In the genomic region with DNA sequence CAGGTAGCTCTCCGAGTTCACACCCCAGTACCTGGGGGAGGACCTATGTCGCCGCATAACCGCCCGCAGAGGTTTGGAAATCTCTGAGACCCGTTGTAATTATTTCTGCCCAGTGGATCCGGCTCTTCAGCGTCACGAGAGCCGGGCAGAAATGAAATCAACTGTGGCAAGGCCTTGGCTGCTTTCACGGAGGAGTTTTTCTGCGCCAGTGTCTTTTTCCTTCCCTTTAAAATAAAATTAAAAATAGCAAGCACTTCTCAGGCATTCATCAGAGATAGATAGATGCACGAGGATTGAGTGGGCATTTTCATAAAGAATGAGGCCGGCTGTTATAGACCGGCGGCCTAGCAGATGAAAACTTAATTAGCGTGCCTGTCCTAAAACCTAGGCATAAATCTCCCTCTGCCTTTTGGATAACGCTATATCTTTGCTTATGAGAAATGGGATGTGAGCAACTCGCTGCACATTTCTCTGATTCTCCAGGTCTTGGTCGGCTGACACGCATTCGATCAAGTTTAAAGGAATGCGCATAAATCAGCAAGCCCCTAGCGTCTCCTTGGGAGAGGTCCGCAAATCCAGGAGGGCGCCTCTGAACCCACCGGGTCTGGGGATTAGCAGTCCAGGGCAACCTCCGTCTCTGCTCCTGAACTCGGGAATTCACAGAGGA, we compare ENCODE assay signal across 9 cellular contexts. TPM values are rescaled to one million over a fixed set of nuclear protein-coding genes. Genes with fewer than 3 reads are reported as not detected.
DNase-seq lines count a peak whose midpoint lies in the region; ATAC-seq and TF ChIP-seq lines count a peak whose summit lies in the region.
"Had no signal": no experiment of that assay in that cellular context is flagged by ENCODE, and none has a peak within 500 bp of the region (broad histone marks: within the 10 kb centered on the region; RNA-seq: fewer than 3 reads in every experiment).

No MANE protein-coding gene starts in this region.

- no peak overlapping the region for H3K27ac Mint-ChIP-seq in natural killer cell treated with Interleukin-12 subunit alpha and Interleukin-12 subunit beta and Interleukin-15 and Interleukin-18, amount 100 ng/mL, for 72 hours
- no peak overlapping the region for H3K27ac Mint-ChIP-seq in type B pancreatic cell

- no peaks in the 10 kb centered on the region for H3K36me3 ChIP-seq in ascending aorta
- H3K36me3 ChIP-seq in PC-9 (ENCODE audit: low read depth), result no peaks in the 10 kb centered on the region

- peaks cover 5 to 7% of the 10 kb centered on the region in 2 donors for H3K4me1 ChIP-seq in ascending aorta
- H3K4me1 ChIP-seq in PC-9 (replicated peaks; ENCODE audit: insufficient read depth), result no peaks in the 10 kb centered on the region

- H3K79me2 ChIP-seq in PC-9 (ENCODE audit: low read depth), result no peaks in the 10 kb centered on the region

- DNase-seq in activated T-cell treated with anti-CD3 and anti-CD28 coated beads, Interleukin-2, amount 50 U/mL, for 1 hour, result peak; percentile 19
- DNase-seq in activated T-cell treated with anti-CD3 and anti-CD28 coated beads for 4 hours, result no peak
- DNase-seq in ascending aorta (ENCODE audit: low spot score in 2 of 2), result peak in 1 of 2 donors; percentile 40
- no peak for DNase-seq in natural killer cell treated with Interleukin-12 subunit alpha and Interleukin-12 subunit beta and Interleukin-15 and Interleukin-18, amount 100 ng/mL, for 72 hours (ENCODE audit: low spot score)
- DNase-seq in type B pancreatic cell (ENCODE audit: extremely low spot score, unreplicated experiment), result peak; percentile 51
- DNase-seq in dedifferentiated amniotic fluid mesenchymal stem cell (ENCODE audit: extremely low spot score), result no peak
- no peak for DNase-seq in PC-9
- DNase-seq in HEK293T (ENCODE audit: extremely low spot score), result no peak
- DNase-seq: NCI-H524 treated with DMSO at 0.1 percent for 48 hours had no signal

- POLR2A ChIA-PET in PC-9 (lab: Charles Lee; ENCODE audit: unreplicated experiment) (no interaction called here), HEK293T (lab: Yijun Ruan, JAX) (no interaction called here)

- intact Hi-C loops in ascending aorta (cut with DNase I) (loop anchor here (10.0 kb wide), 2 partner anchors 581 to 1221 kb away; a partner anchor contains a TSS), PC-9 (cut with micrococcal nuclease; ENCODE audit: unreplicated experiment) (loop anchor here (10.0 kb wide), 2 partner anchors 551 to 1661 kb away; a partner anchor contains a TSS)

- H3F3A ChIP-seq in PC-9 (ENCODE audit: insufficient read depth, low read depth), result peaks cover 12% of the 10 kb centered on the region; the same call in 1 of the 2 replicates

- no peak for ATAC-seq in natural killer cell treated with Interleukin-12 subunit alpha and Interleukin-12 subunit beta and Interleukin-15 and Interleukin-18, amount 100 ng/mL, for 72 hours

- H3K9me3 Mint-ChIP-seq in natural killer cell treated with Interleukin-12 subunit alpha and Interleukin-12 subunit beta and Interleukin-15 and Interleukin-18, amount 100 ng/mL, for 72 hours, result no peaks in the 10 kb centered on the region
- H3K9me3 Mint-ChIP-seq in type B pancreatic cell, result no peaks in the 10 kb centered on the region

- H3K27me3 Mint-ChIP-seq in natural killer cell treated with Interleukin-12 subunit alpha and Interleukin-12 subunit beta and Interleukin-15 and Interleukin-18, amount 100 ng/mL, for 72 hours, result peaks cover 59 to 74% of the 10 kb centered on the region in 2 donors
- H3K27me3 Mint-ChIP-seq in type B pancreatic cell, result peaks cover 98% of the 10 kb centered on the region

- H3K4me3 Mint-ChIP-seq in natural killer cell treated with Interleukin-12 subunit alpha and Interleukin-12 subunit beta and Interleukin-15 and Interleukin-18, amount 100 ng/mL, for 72 hours, result peak overlapping the region; percentile 65
- H3K4me3 Mint-ChIP-seq in type B pancreatic cell, result peak overlapping the region; percentile 59

- H3K9me3 ChIP-seq in ascending aorta, result no peaks in the 10 kb centered on the region
- H3K9me3 ChIP-seq in PC-9 (ENCODE audit: insufficient read depth, low read depth), result no peaks in the 10 kb centered on the region

- no peaks in the 10 kb centered on the region for H3K36me3 Mint-ChIP-seq in natural killer cell treated with Interleukin-12 subunit alpha and Interleukin-12 subunit beta and Interleukin-15 and Interleukin-18, amount 100 ng/mL, for 72 hours
- H3K36me3 Mint-ChIP-seq in type B pancreatic cell, result no peaks in the 10 kb centered on the region

- no peak overlapping the region for H2AFZ ChIP-seq in PC-9

- H3K4me2 ChIP-seq in PC-9, result no peak overlapping the region

- H3K27me3 ChIP-seq in ascending aorta (peaks cover 49% of the 10 kb centered on the region), PC-9 (ENCODE audit: insufficient read depth, low read depth) (peaks cover 4% of the 10 kb centered on the region; the same call in 1 of the 2 replicates)

- CTCF ChIA-PET in PC-9 (lab: Charles Lee), result no interaction called here
- CTCF ChIA-PET in HEK293T (lab: Yijun Ruan, JAX), result no interaction called here

- H3K27ac ChIP-seq in ascending aorta (no peak overlapping the region), PC-9 (no peak overlapping the region)

- BruUV-seq in PC-9 (replicated peaks; lab: Mats Ljungman, UMichigan), result no TSS peak

- no peaks in the 10 kb centered on the region for H3K9me2 ChIP-seq in PC-9 (ENCODE audit: insufficient read depth)

- H3K4me3 ChIP-seq in ascending aorta (peak overlapping the region; percentile 45 to 47), PC-9 (no peak overlapping the region)

- TF ChIP-seq CTCF in ascending aorta (IDR thresholded peaks at IDR 0.05) (no peak), type B pancreatic cell (conservative IDR thresholded peaks at IDR 0.05) (no peak), PC-9 (conservative IDR thresholded peaks at IDR 0.05) (no peak)

- H4K20me1 ChIP-seq in PC-9 (ENCODE audit: insufficient read depth), result no peaks in the 10 kb centered on the region

- H3K4me1 Mint-ChIP-seq in natural killer cell treated with Interleukin-12 subunit alpha and Interleukin-12 subunit beta and Interleukin-15 and Interleukin-18, amount 100 ng/mL, for 72 hours (ENCODE audit: low read depth in 2 of 2), result peaks cover 13 to 15% of the 10 kb centered on the region in 2 donors
- peaks cover 3% of the 10 kb centered on the region for H3K4me1 Mint-ChIP-seq in type B pancreatic cell (ENCODE audit: unreplicated experiment)

TF ChIP-seq in HEK293T, 16 proteins besides CTCF, POLR2A, EP300 and RAD21:
- TF ChIP-seq CTBP1 (IDR thresholded peaks at IDR 0.05; ENCODE audit: borderline replicate concordance), result no peak
- no peak for TF ChIP-seq FOXA1 (IDR thresholded peaks at IDR 0.05)
- no peak for TF ChIP-seq SP1 (IDR thresholded peaks at IDR 0.05)
- TF ChIP-seq HDGF (IDR thresholded peaks at IDR 0.05; ENCODE audit: borderline replicate concordance), result no peak
- TF ChIP-seq TARDBP (IDR thresholded peaks at IDR 0.05), result no peak
- no peak for TF ChIP-seq SUZ12 (IDR thresholded peaks at IDR 0.05)
- no peak for TF ChIP-seq ARNT (IDR thresholded peaks at IDR 0.05)
- no peak for TF ChIP-seq LEF1 (IDR thresholded peaks at IDR 0.05; ENCODE audit: borderline replicate concordance)
- no peak for TF ChIP-seq ELF4 (IDR thresholded peaks at IDR 0.05)

RNA-seq across cellular contexts. Expression of a gene that starts 6.4 kb away (rescaled TPM):
- not detected for total RNA-seq in ascending aorta
- not detected for total RNA-seq in natural killer cell treated with Interleukin-12 subunit alpha and Interleukin-12 subunit beta and Interleukin-15 and Interleukin-18, amount 100 ng/mL, for 72 hours
- total RNA-seq in type B pancreatic cell (ENCODE audit: low replicate concordance), result 0.75 and 1.5 TPM in 2 replicates
- total RNA-seq in PC-9 (2021), result 0.35 and 0.40 TPM in 2 replicates

RNA-seq across cellular contexts. Expression of a gene that starts 8.4 kb away (rescaled TPM):
- total RNA-seq in ascending aorta, result not detected
- total RNA-seq in natural killer cell treated with Interleukin-12 subunit alpha and Interleukin-12 subunit beta and Interleukin-15 and Interleukin-18, amount 100 ng/mL, for 72 hours, result under 1 TPM; 0.20 to 0.76 TPM
- 1.2 TPM in 1 of 2 replicates, not detected in the other for total RNA-seq in type B pancreatic cell (ENCODE audit: low replicate concordance)
- 0.26 and 0.43 TPM in 2 replicates for total RNA-seq in PC-9 (2021)

RNA-seq across cellular contexts. Expression of a gene that starts 19.3 kb away (rescaled TPM):
- total RNA-seq in ascending aorta (not detected), type B pancreatic cell (ENCODE audit: low replicate concordance) (0.29 and 4.9 TPM in 2 replicates), PC-9 (2021) (not detected in 2 replicates)
- total RNA-seq in natural killer cell treated with Interleukin-12 subunit alpha and Interleukin-12 subunit beta and Interleukin-15 and Interleukin-18, amount 100 ng/mL, for 72 hours, result 1 to 10 TPM in 1 of 2 donors, under 1 TPM in 1; 0.88 to 1.3 TPM

RNA-seq across cellular contexts. Expression of a gene that starts 28.1 kb away (rescaled TPM):
- total RNA-seq in ascending aorta, result not detected
- 1 to 10 TPM in 1 of 2 donors, not detected in 1; 2.4 TPM for total RNA-seq in natural killer cell treated with Interleukin-12 subunit alpha and Interleukin-12 subunit beta and Interleukin-15 and Interleukin-18, amount 100 ng/mL, for 72 hours
- total RNA-seq in type B pancreatic cell (ENCODE audit: low replicate concordance), result 0.67 and 4.1 TPM in 2 replicates
- total RNA-seq in PC-9 (2021), result 1.9 and 2.5 TPM in 2 replicates

RNA-seq across cellular contexts. Expression of a gene that starts 37.0 kb away (rescaled TPM):
- total RNA-seq in ascending aorta, result 12.0 TPM
- under 1 TPM in 1 of 2 donors, not detected in 1; 0.20 TPM for total RNA-seq in natural killer cell treated with Interleukin-12 subunit alpha and Interleukin-12 subunit beta and Interleukin-15 and Interleukin-18, amount 100 ng/mL, for 72 hours
- 3.2 and 6.2 TPM in 2 replicates for total RNA-seq in type B pancreatic cell (ENCODE audit: low replicate concordance)
- total RNA-seq in PC-9 (2021), result not detected in 2 replicates

Comparison
In these comparisons a context has a peak if more than half of its experiments do, and no peak if none do; other contexts are left out.
1. DNase-seq: peak in activated T-cell treated with anti-CD3 and anti-CD28 coated beads, Interleukin-2, amount 50 U/mL, for 1 hour (single experiment) and type B pancreatic cell (single experiment); none in activated T-cell treated with anti-CD3 and anti-CD28 coated beads for 4 hours (single experiment), natural killer cell treated with Interleukin-12 subunit alpha and Interleukin-12 subunit beta and Interleukin-15 and Interleukin-18, amount 100 ng/mL, for 72 hours (single experiment), dedifferentiated amniotic fluid mesenchymal stem cell (single experiment), PC-9 (0 of 2) and HEK293T (single experiment).